In genomic region chr9:130860458-130861316, GRCh38 we compare ENCODE assay signal across 9 cellular contexts. TPM values are rescaled to one million over a fixed set of nuclear protein-coding genes. Genes with fewer than 3 reads are reported as not detected.
DNase-seq lines count a peak whose midpoint lies in the region; ATAC-seq and TF ChIP-seq lines count a peak whose summit lies in the region.
"Had no signal": no experiment of that assay in that cellular context is flagged by ENCODE, and none has a peak within 500 bp of the region (broad histone marks: within the 10 kb centered on the region; RNA-seq: fewer than 3 reads in every experiment).

No MANE protein-coding gene starts in this region.

- H4K20me1 ChIP-seq in SK-N-SH (ENCODE audit: insufficient read depth) (peaks cover 65% of the 10 kb centered on the region), neural progenitor cell (ENCODE audit: low read depth) (peaks cover 89% of the 10 kb centered on the region)

- H3K4me3 ChIP-seq in SK-N-SH (ENCODE audit: low read depth in 2 of 2, low read length in 1 of 2) (no peak overlapping the region), fibroblast of pulmonary artery (replicated peaks; ENCODE audit: low read depth, low read length) (no peak overlapping the region), neural progenitor cell (no peak overlapping the region)

- CTCF ChIA-PET in SK-N-SH (lab: Yijun Ruan, JAX) = interaction anchor here (0.6 to 7.5 kb wide), 5 partner anchors 8 to 160 kb away, joined by 3 to 86 read pairs (median 3); no protein-coding TSS in a partner anchor

- peak; percentile 29; the same call in 1 of the 2 replicates for TF ChIP-seq RAD21 in SK-N-SH (IDR thresholded peaks at IDR 0.05; ENCODE audit: low read length)

- DNase-seq in AG08396 (ENCODE audit: low spot score) = peak; percentile 85
- no peak for DNase-seq in SK-N-SH
- peak; percentile 97 for DNase-seq in fibroblast of pulmonary artery (ENCODE audit: low read depth)
- peak; percentile 43 for DNase-seq in neural progenitor cell (ENCODE audit: low spot score)

- H3K27me3 Mint-ChIP-seq in neural progenitor cell (ENCODE audit: insufficient read depth, low read depth) = peaks cover 6% of the 10 kb centered on the region
- no peaks in the 10 kb centered on the region for H3K27me3 Mint-ChIP-seq in stimulated activated memory B cell treated with anti-CD40 and anti-IgM and Interleukin-4, amounts not matched to agents 10 μg/mL and 1 μg/mL and 100 μg/mL, for 72 hours
- H3K27me3 Mint-ChIP-seq: activated naive CD8-positive, alpha-beta T cell had no signal

- no peak for TF ChIP-seq EP300 in SK-N-SH (IDR thresholded peaks at IDR 0.05; ENCODE audit: borderline replicate concordance in 1 of 2, low read depth in 1 of 2, low read length in 1 of 2)

- H3K4me1 Mint-ChIP-seq in neural progenitor cell = peaks cover 40% of the 10 kb centered on the region
- no peaks in the 10 kb centered on the region for H3K4me1 Mint-ChIP-seq in stimulated activated memory B cell treated with anti-CD40 and anti-IgM and Interleukin-4, amounts not matched to agents 10 μg/mL and 1 μg/mL and 100 μg/mL, for 72 hours

- TF ChIP-seq CTCF in SK-N-SH (IDR thresholded peaks at IDR 0.05) = peak; percentile 53
- TF ChIP-seq CTCF in fibroblast of pulmonary artery (IDR thresholded peaks at IDR 0.05; ENCODE audit: low read length, missing control alignments) = peak; percentile 35
- no peak for TF ChIP-seq CTCF in neural progenitor cell (IDR thresholded peaks at IDR 0.05)

- 83% methylated on average over 24 of the region's 28 CpGs for WGBS in SK-N-SH (ENCODE audit: low lambda C conversion rate)

- ATAC-seq in GM21619 (IDR thresholded peaks at IDR 0.05; ENCODE audit: unreplicated experiment) = no peak
- no peak for ATAC-seq in HG03196 (IDR thresholded peaks at IDR 0.05; ENCODE audit: unreplicated experiment)
- no peak for ATAC-seq in stimulated activated memory B cell treated with anti-CD40 and anti-IgM and Interleukin-4, amounts not matched to agents 10 μg/mL and 1 μg/mL and 100 μg/mL, for 72 hours
- no peak for ATAC-seq in GM21367 (IDR thresholded peaks at IDR 0.05; ENCODE audit: unreplicated experiment)

- H3K27ac ChIP-seq in SK-N-SH (ENCODE audit: low read depth in 2 of 2, low read length in 1 of 2) (peak overlapping the region; percentile 51 to 89), neural progenitor cell (peak overlapping the region; percentile 12)

- H3K36me3 ChIP-seq in SK-N-SH (replicated peaks in 1 of 2; ENCODE audit: control insufficient read depth in 1 of 2, insufficient read depth in 2 of 2, low read length in 1 of 2) = peaks cover 35 to 49% of the 10 kb centered on the region in 2 experiments
- peaks cover 11% of the 10 kb centered on the region for H3K36me3 ChIP-seq in neural progenitor cell

- no peaks in the 10 kb centered on the region for H3K9me3 Mint-ChIP-seq in neural progenitor cell
- H3K9me3 Mint-ChIP-seq in stimulated activated memory B cell treated with anti-CD40 and anti-IgM and Interleukin-4, amounts not matched to agents 10 μg/mL and 1 μg/mL and 100 μg/mL, for 72 hours = no peaks in the 10 kb centered on the region

- H3K79me2 ChIP-seq in SK-N-SH (ENCODE audit: insufficient read depth) (peaks cover 98% of the 10 kb centered on the region), neural progenitor cell (ENCODE audit: low read depth) (peaks cover 71% of the 10 kb centered on the region)

- H3K36me3 Mint-ChIP-seq in neural progenitor cell = peaks cover 21% of the 10 kb centered on the region
- peaks cover 26% of the 10 kb centered on the region for H3K36me3 Mint-ChIP-seq in stimulated activated memory B cell treated with anti-CD40 and anti-IgM and Interleukin-4, amounts not matched to agents 10 μg/mL and 1 μg/mL and 100 μg/mL, for 72 hours

- H3K4me2 ChIP-seq in SK-N-SH = peak overlapping the region; percentile 66
- no peak overlapping the region for H3K4me2 ChIP-seq in neural progenitor cell

- H3K9ac ChIP-seq in SK-N-SH (peak overlapping the region; percentile 54), neural progenitor cell (no peak overlapping the region)

- H3K9me3 ChIP-seq in SK-N-SH = no peaks in the 10 kb centered on the region
- H3K9me3 ChIP-seq in neural progenitor cell (ENCODE audit: low read depth) = no peaks in the 10 kb centered on the region

- no peak overlapping the region for H3K4me3 Mint-ChIP-seq in neural progenitor cell
- no peak overlapping the region for H3K4me3 Mint-ChIP-seq in stimulated activated memory B cell treated with anti-CD40 and anti-IgM and Interleukin-4, amounts not matched to agents 10 μg/mL and 1 μg/mL and 100 μg/mL, for 72 hours
- H3K4me3 Mint-ChIP-seq: activated naive CD8-positive, alpha-beta T cell had no signal

- H2AFZ ChIP-seq in SK-N-SH (ENCODE audit: low read depth) (no peak overlapping the region), neural progenitor cell (replicated peaks) (no peak overlapping the region)

- H3K27ac Mint-ChIP-seq in neural progenitor cell = peak overlapping the region; percentile 72
- no peak overlapping the region for H3K27ac Mint-ChIP-seq in stimulated activated memory B cell treated with anti-CD40 and anti-IgM and Interleukin-4, amounts not matched to agents 10 μg/mL and 1 μg/mL and 100 μg/mL, for 72 hours
- H3K27ac Mint-ChIP-seq: activated naive CD8-positive, alpha-beta T cell had no signal

- H3K27me3 ChIP-seq in SK-N-SH (ENCODE audit: insufficient read depth) (no peaks in the 10 kb centered on the region), neural progenitor cell (no peaks in the 10 kb centered on the region)

- peaks cover 13 to 26% of the 10 kb centered on the region in 2 experiments; a peak in 3 of 4 replicates for H3K4me1 ChIP-seq in SK-N-SH (ENCODE audit: control insufficient read depth in 1 of 2, insufficient read depth in 2 of 2, low read depth in 1 of 2, low read length in 1 of 2)
- peaks cover 4% of the 10 kb centered on the region for H3K4me1 ChIP-seq in neural progenitor cell

- POLR2A ChIA-PET in SK-N-SH (lab: Yijun Ruan, JAX) = no interaction called here

- H3F3A ChIP-seq in SK-N-SH (replicated peaks; ENCODE audit: insufficient read depth) (peaks cover 42% of the 10 kb centered on the region), neural progenitor cell (ENCODE audit: low read depth) (peaks cover 26% of the 10 kb centered on the region)

- H3K9me2 ChIP-seq in SK-N-SH = no peaks in the 10 kb centered on the region

TF ChIP-seq in SK-N-SH, 30 proteins besides CTCF, POLR2A, EP300 and RAD21 (continues in another document):
- TF ChIP-seq FOXM1 (IDR thresholded peaks at IDR 0.05; ENCODE audit: low read depth) (no peak), ELF1 (IDR thresholded peaks at IDR 0.05) (0 out of 2 replicates have a peak, but pooled peaks have one; percentile 48), JUND (IDR thresholded peaks at IDR 0.05) (peak; percentile 45; the same call in 1 of the 2 replicates), IRF3 (IDR thresholded peaks at IDR 0.05; ENCODE audit: low read depth, low read length) (no peak), MXI1 (IDR thresholded peaks at IDR 0.05; ENCODE audit: low read depth, low read length) (no peak), POLR2AphosphoS5 (IDR thresholded peaks at IDR 0.05; ENCODE audit: low read depth, low read length) (no peak; the same call in 1 of the 2 replicates), GABPA (IDR thresholded peaks at IDR 0.05; ENCODE audit: low read depth) (no peak), TAF1 (IDR thresholded peaks at IDR 0.05; ENCODE audit: borderline replicate concordance, low read depth, low read length) (0 out of 2 replicates have a peak, but pooled peaks have one; percentile 17), SMC3 (IDR thresholded peaks at IDR 0.05; ENCODE audit: low read depth, low read length) (peak; percentile 17; the same call in 1 of the 2 replicates), FOSL2 (IDR thresholded peaks at IDR 0.05; ENCODE audit: borderline replicate concordance, low read depth) (peak; percentile 65; the same call in 1 of the 2 replicates), RFX5 (IDR thresholded peaks at IDR 0.05; ENCODE audit: low read length) (no peak), TCF12 (IDR thresholded peaks at IDR 0.05) (peak; percentile 30; the same call in 1 of the 2 replicates)
- TF ChIP-seq, protein P1, sequence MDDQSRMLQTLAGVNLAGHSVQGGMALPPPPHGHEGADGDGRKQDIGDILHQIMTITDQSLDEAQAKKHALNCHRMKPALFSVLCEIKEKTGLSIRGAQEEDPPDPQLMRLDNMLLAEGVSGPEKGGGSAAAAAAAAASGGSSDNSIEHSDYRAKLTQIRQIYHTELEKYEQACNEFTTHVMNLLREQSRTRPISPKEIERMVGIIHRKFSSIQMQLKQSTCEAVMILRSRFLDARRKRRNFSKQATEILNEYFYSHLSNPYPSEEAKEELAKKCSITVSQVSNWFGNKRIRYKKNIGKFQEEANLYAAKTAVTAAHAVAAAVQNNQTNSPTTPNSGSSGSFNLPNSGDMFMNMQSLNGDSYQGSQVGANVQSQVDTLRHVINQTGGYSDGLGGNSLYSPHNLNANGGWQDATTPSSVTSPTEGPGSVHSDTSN (IDR thresholded peaks at IDR 0.05) = 0 out of 2 replicates have a peak, but pooled peaks have one; percentile 20
- TF ChIP-seq, protein P2, sequence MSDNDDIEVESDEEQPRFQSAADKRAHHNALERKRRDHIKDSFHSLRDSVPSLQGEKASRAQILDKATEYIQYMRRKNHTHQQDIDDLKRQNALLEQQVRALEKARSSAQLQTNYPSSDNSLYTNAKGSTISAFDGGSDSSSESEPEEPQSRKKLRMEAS (IDR thresholded peaks at IDR 0.05; ENCODE audit: low read depth) = peak; percentile 58; the same call in 1 of the 2 replicates

RNA-seq across cellular contexts. Expression of gene ABL1, which starts 25.6 kb away (rescaled TPM):
- 23.5 and 24.6 TPM in 2 replicates for polyA plus RNA-seq in SK-N-SH (2012; rRNA removed)
- 16.8 and 22.1 TPM in 2 replicates for polyA plus RNA-seq in SK-N-SH (2012; cell fraction: cytosol; rRNA removed)
- polyA plus RNA-seq in SK-N-SH (2012; cell fraction: nucleus; rRNA removed) = 46.2 and 46.5 TPM in 2 replicates
- 38.4 and 74.0 TPM in 2 replicates for total RNA-seq in neural progenitor cell (ENCODE audit: low replicate concordance)

RNA-seq across cellular contexts. Expression of gene QRFP, which starts 35.9 kb away (rescaled TPM):
- polyA plus RNA-seq in SK-N-SH (2012; rRNA removed) = not detected in 2 replicates
- not detected in 2 replicates for polyA plus RNA-seq in SK-N-SH (2012; cell fraction: cytosol; rRNA removed)
- not detected in 2 replicates for polyA plus RNA-seq in SK-N-SH (2012; cell fraction: nucleus; rRNA removed)
- not detected in 2 replicates for total RNA-seq in neural progenitor cell (ENCODE audit: low replicate concordance)
